Comparison of ENCODE assay signal across 27 cellular contexts in genomic region chr18:44136326-44136725, GRCh38.
"Had no signal": no experiment of that assay in that cellular context is flagged by ENCODE, and none has a peak within 500 bp of the region (broad histone marks: within the 10 kb centered on the region; RNA-seq: fewer than 3 reads in every experiment).

No MANE protein-coding gene starts in this region.

- H3K9me3 ChIP-seq: suprapubic skin, testis, thoracic aorta, thyroid gland, tibial artery, tibial nerve, transverse colon, upper lobe of left lung, upper lobe of right lung, uterus, vagina had no signal

- H3K4me1 ChIP-seq: stomach, suprapubic skin, testis, thyroid gland, tibial artery, upper lobe of left lung, upper lobe of right lung, uterus, vagina had no signal

- DNase-seq: stimulated activated CD4-positive, alpha-beta T cell treated with anti-CD3 and anti-CD28 coated beads, Interleukin-2, amount 100 ng/mL, for 48 hours; stimulated activated CD4-positive, alpha-beta T cell treated with anti-CD3 and anti-CD28 coated beads, Interleukin-4, amount 100 ng/mL, for 1 hour; stimulated activated CD4-positive, alpha-beta T cell treated with anti-CD3 and anti-CD28 coated beads, Interleukin-4, amount 100 ng/mL, for 24 hours; stimulated activated CD4-positive, alpha-beta T cell treated with anti-CD3 and anti-CD28 coated beads, Interleukin-4, amount 100 ng/mL, for 4 hours; stimulated activated CD8-positive, alpha-beta memory T cell treated with anti-CD3 and anti-CD28 coated beads, Interleukin-4, amount 100 ng/mL, for 48 hours; stimulated activated naive B cell treated with anti-CD40 and anti-IgM and Interleukin-4, amounts not matched to agents 10 μg/mL and 1 μg/mL and 100 μg/mL, for 72 hours; stimulated activated naive CD4-positive, alpha-beta T cell; stimulated activated naive CD4-positive, alpha-beta T cell treated with Interleukin-2 at 50 U/mL for 16 hours; stimulated activated naive CD8-positive, alpha-beta T cell treated with anti-CD3 and anti-CD28 coated beads, Interleukin-15, amount 100 ng/mL, for 72 hours; stimulated activated naive CD8-positive, alpha-beta T cell treated with anti-CD3 and anti-CD28 coated beads, Interleukin-15, Interleukin-2, amounts not matched to agents 100 U/mL and 50 U/mL, for 24 hours; stomach; substantia nigra; testis; thyroid gland; tibial artery; transverse colon; trophoblast cell; upper lobe of left lung; upper lobe of right lung; uterus had no signal

- H3K4me3 ChIP-seq: stomach, suprapubic skin, testis, thoracic aorta, thyroid gland, tibial artery, tibial nerve, transverse colon, upper lobe of left lung, upper lobe of right lung, uterus, vagina had no signal

- H3K27me3 ChIP-seq: stomach, suprapubic skin, testis, thyroid gland, tibial artery, tibial nerve, transverse colon, upper lobe of left lung, upper lobe of right lung, uterus, vagina had no signal

- ATAC-seq: stimulated activated effector memory CD8-positive, alpha-beta T cell treated with anti-CD3 and anti-CD28 coated beads, Interleukin-12 subunit alpha, Interleukin-12 subunit beta, amount 100 ng/mL, for 72 hours; stimulated activated memory B cell treated with anti-CD40 and anti-IgM and Interleukin-4, amounts not matched to agents 10 μg/mL and 1 μg/mL and 100 μg/mL, for 72 hours; stimulated activated naive B cell treated with anti-CD40 and anti-IgM and Interleukin-4, amounts not matched to agents 10 μg/mL and 1 μg/mL and 100 μg/mL, for 72 hours; stimulated activated naive CD8-positive, alpha-beta T cell treated with anti-CD3 and anti-CD28 coated beads, Interleukin-15, amount 100 ng/mL, for 72 hours; stimulated activated naive CD8-positive, alpha-beta T cell treated with anti-CD3 and anti-CD28 coated beads, Interleukin-15, Interleukin-2, amounts not matched to agents 100 U/mL and 50 U/mL, for 24 hours; upper lobe of right lung had no signal

- FAIRE-seq: urothelium cell line had no signal

- H3K36me3 ChIP-seq: stomach, suprapubic skin, thoracic aorta, thyroid gland, tibial artery, tibial nerve, transverse colon, upper lobe of left lung, upper lobe of right lung, uterus, vagina had no signal

- H3K27ac ChIP-seq: stomach, suprapubic skin, testis, thoracic aorta, thyroid gland, tibial artery, tibial nerve, upper lobe of left lung, upper lobe of right lung, uterus, vagina had no signal
